Comparison of ENCODE assay signal across 9 cellular contexts in genomic region chr17:14070344-14071007, GRCh38. TPM values are rescaled to one million over a fixed set of nuclear protein-coding genes. Genes with fewer than 3 reads are reported as not detected.
DNase-seq lines count a peak whose midpoint lies in the region; ATAC-seq and TF ChIP-seq lines count a peak whose summit lies in the region.
"Had no signal": no experiment of that assay in that cellular context is flagged by ENCODE, and none has a peak within 500 bp of the region (broad histone marks: within the 10 kb centered on the region; RNA-seq: fewer than 3 reads in every experiment).

No MANE protein-coding gene starts in this region.

- no peak for DNase-seq in MG63
- DNase-seq in effector memory CD4-positive, alpha-beta T cell: no peak
- DNase-seq in natural killer cell: no peak
- no peak for DNase-seq in AML-193 (lab: John Stamatoyannopoulos, UW)
- no peak for DNase-seq in NCI-H2081 treated with DMSO at 0.1 percent for 48 hours (lab: John Stamatoyannopoulos, UW)
- no peak for DNase-seq in activated gamma-delta T cell treated with Interleukin-2 at 50 U/mL for 16 hours
- DNase-seq: activated CD4-positive, alpha-beta T cell treated with anti-CD3 and anti-CD28 coated beads for 4 hours had no signal

- H3K27me3 ChIP-seq in BLaER1: no peaks in the 10 kb centered on the region
- no peaks in the 10 kb centered on the region for H3K27me3 ChIP-seq in MG63
- H3K27me3 ChIP-seq in effector memory CD4-positive, alpha-beta T cell (replicated peaks; ENCODE audit: control insufficient read depth, insufficient read depth, low read length, poor library complexity, severe bottlenecking): no peaks in the 10 kb centered on the region

- H3K27ac ChIP-seq in BLaER1: no peak overlapping the region; the same call in 1 of the 2 replicates
- no peak overlapping the region for H3K27ac ChIP-seq in effector memory CD4-positive, alpha-beta T cell (ENCODE audit: insufficient read depth, low read length, poor library complexity, severe bottlenecking)

- H3K4me1 ChIP-seq in BLaER1: peaks cover 27% of the 10 kb centered on the region
- H3K4me1 ChIP-seq in effector memory CD4-positive, alpha-beta T cell (ENCODE audit: control insufficient read depth, insufficient read depth, low read length, poor library complexity, severe bottlenecking): peaks cover 16% of the 10 kb centered on the region

- H3K9me3 Mint-ChIP-seq in natural killer cell: no peaks in the 10 kb centered on the region

- H3K9me3 ChIP-seq in BLaER1: peaks cover 19% of the 10 kb centered on the region
- no peaks in the 10 kb centered on the region for H3K9me3 ChIP-seq in MG63
- no peaks in the 10 kb centered on the region for H3K9me3 ChIP-seq in effector memory CD4-positive, alpha-beta T cell (ENCODE audit: control insufficient read depth, low read length)

- peaks cover 36 to 39% of the 10 kb centered on the region in 2 donors for H3K4me1 Mint-ChIP-seq in natural killer cell

- intact Hi-C loops in natural killer cell (cut with micrococcal nuclease): no loop called here

- no peak for ATAC-seq in natural killer cell
- ATAC-seq in HG03520 (IDR thresholded peaks at IDR 0.05; ENCODE audit: unreplicated experiment): no peak

- no peak for TF ChIP-seq CTCF in natural killer cell (IDR thresholded peaks at IDR 0.05)

- H4K20me1 ChIP-seq in BLaER1: no peaks in the 10 kb centered on the region; the same call in 1 of the 2 replicates

- peak overlapping the region; percentile 90; the same call in 1 of the 2 replicates for H3K9ac ChIP-seq in BLaER1

- H3K36me3 Mint-ChIP-seq in natural killer cell: no peaks in the 10 kb centered on the region

- H3K36me3 ChIP-seq in BLaER1 (peaks cover 39% of the 10 kb centered on the region), MG63 (peaks cover 4% of the 10 kb centered on the region; the same call in 1 of the 2 replicates)
- H3K36me3 ChIP-seq in effector memory CD4-positive, alpha-beta T cell (ENCODE audit: control insufficient read depth, insufficient read depth, low read length): peaks cover 5% of the 10 kb centered on the region

- H3K4me3 Mint-ChIP-seq in natural killer cell: peak overlapping the region; percentile 96

- H3K4me3 ChIP-seq in BLaER1 (peak overlapping the region; percentile 88), MG63 (peak overlapping the region; percentile 91)
- H3K4me3 ChIP-seq in effector memory CD4-positive, alpha-beta T cell (ENCODE audit: insufficient read depth, low read depth, low read length, poor library complexity, severe bottlenecking): peak overlapping the region; percentile 100

- H3K4me2 ChIP-seq in BLaER1: peak overlapping the region; percentile 94

- H3K27me3 Mint-ChIP-seq in natural killer cell (ENCODE audit: low read depth in 2 of 2): no peaks in the 10 kb centered on the region

- H3K27ac Mint-ChIP-seq in natural killer cell: peak overlapping the region; percentile 90 to 92

RNA-seq across cellular contexts. Expression of gene COX10, which starts 1.2 kb away (rescaled TPM):
- total RNA-seq in MG63 (2014; rRNA removed; shearing (Covaris generic); ENCODE audit: low replicate concordance): 12.5 and 20.9 TPM in 2 replicates
- total RNA-seq in natural killer cell: 10 to 100 TPM; 12.5 to 17.0 (median 13.5) TPM
